ENCODE assay signal across 1 cellular context in the genomic region with DNA sequence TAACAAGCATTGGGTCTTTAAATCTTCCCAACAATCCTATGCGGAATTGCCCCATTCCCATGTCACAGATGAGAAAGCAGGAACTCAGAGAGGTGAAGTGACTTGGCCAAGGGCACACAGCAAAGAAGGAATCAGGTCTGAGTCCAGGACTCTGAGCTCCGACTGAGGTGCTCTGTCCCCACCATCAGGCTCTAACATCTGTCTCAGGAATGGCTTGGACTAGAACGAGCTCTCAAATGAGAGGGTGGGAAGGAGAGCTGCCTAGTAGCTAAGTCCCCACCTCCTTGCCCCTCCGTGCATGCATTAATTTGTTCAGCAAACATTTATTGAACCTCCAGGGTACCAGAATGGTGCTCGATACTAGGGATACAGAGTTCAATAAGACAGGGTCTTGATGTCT.
A peak's percentile ranks its signal among the peaks of the same experiment; 100 is the strongest.
TF ChIP-seq lines count a peak whose summit lies in the region.

No MANE protein-coding gene starts in this region.

TF ChIP-seq in H1, 55 proteins besides CTCF, POLR2A, EP300 and RAD21:
- TF ChIP-seq BCL11A (IDR thresholded peaks at IDR 0.05; ENCODE audit: low read depth in 2 of 2, low read length in 2 of 2) = no peak
- 0 out of 2 replicates have a peak, but pooled peaks have one; percentile 11 for TF ChIP-seq KDM1A (IDR thresholded peaks at IDR 0.05; ENCODE audit: borderline replicate concordance, low read length)
